21 cellular contexts compared by ENCODE assay signal in genomic region chr5:133079048-133079447, GRCh38. TPM values are rescaled to one million over a fixed set of nuclear protein-coding genes. Genes with fewer than 3 reads are reported as not detected.
DNase-seq lines count a peak whose midpoint lies in the region; ATAC-seq and TF ChIP-seq lines count a peak whose summit lies in the region.
"Had no signal": no experiment of that assay in that cellular context is flagged by ENCODE, and none has a peak within 500 bp of the region (broad histone marks: within the 10 kb centered on the region; RNA-seq: fewer than 3 reads in every experiment).

No MANE protein-coding gene starts in this region.

- no peaks in the 10 kb centered on the region for H3K27me3 ChIP-seq in lower lobe of right lung (ENCODE audit: low read depth)
- H3K27me3 ChIP-seq: cardiac muscle cell, ovary had no signal

- H3K36me3 ChIP-seq in lower lobe of right lung: peaks cover 73% of the 10 kb centered on the region
- H3K36me3 ChIP-seq: ovary had no signal

- H3K4me3 ChIP-seq in cardiac fibroblast (replicated peaks in 1 of 2; ENCODE audit: low read depth in 2 of 2, low read length in 2 of 2): no peak overlapping the region
- H3K4me3 ChIP-seq in lower lobe of right lung: no peak overlapping the region
- H3K4me3 ChIP-seq: cardiac muscle cell, ovary had no signal

- no peak overlapping the region for H3K27ac ChIP-seq in lower lobe of right lung
- H3K27ac ChIP-seq: C4-2B, cardiac muscle cell, ovary, VCaP had no signal

- no peaks in the 10 kb centered on the region for H3K4me1 ChIP-seq in lower lobe of right lung

- CTCF ChIA-PET in activated naive CD4-positive, alpha-beta T cell treated with anti-CD3 and anti-CD28 coated beads for 36 hours (lab: Charles Lee): interaction anchor here (0.6 kb wide), 1 partner anchor 194 kb away, joined by 3 read pairs; no protein-coding TSS in a partner anchor

- no peaks in the 10 kb centered on the region for H3K9me3 ChIP-seq in lower lobe of right lung
- H3K9me3 ChIP-seq: ovary had no signal

- peak overlapping the region; percentile 36 for H3K27ac Mint-ChIP-seq in activated naive CD4-positive, alpha-beta T cell treated with anti-CD3 and anti-CD28 coated beads for 36 hours
- peak overlapping the region in 1 of 2 donors; percentile 74 for H3K27ac Mint-ChIP-seq in activated naive CD4-positive, alpha-beta T cell treated with anti-CD3 and anti-CD28 coated beads, Interleukin-2, amount 50 U/mL, for 72 hours
- H3K27ac Mint-ChIP-seq in stimulated activated memory B cell treated with anti-CD40 and anti-IgM and Interleukin-4, amounts not matched to agents 10 μg/mL and 1 μg/mL and 100 μg/mL, for 72 hours: peak overlapping the region; percentile 22
- H3K27ac Mint-ChIP-seq in endothelial cell (ENCODE audit: unreplicated experiment): no peak overlapping the region
- H3K27ac Mint-ChIP-seq: nephron progenitor cell, type B pancreatic cell had no signal

- DNase-seq in activated naive CD4-positive, alpha-beta T cell treated with anti-CD3 and anti-CD28 coated beads for 36 hours: no peak
- DNase-seq in activated naive CD4-positive, alpha-beta T cell treated with anti-CD3 and anti-CD28 coated beads, Interleukin-2, amount 50 U/mL, for 72 hours (ENCODE audit: low spot score in 2 of 2): no peak
- peak; percentile 4 for DNase-seq in EH (ENCODE audit: low read depth)
- peak; percentile 2 to 21 for DNase-seq in cardiac fibroblast (ENCODE audit: low read depth in 2 of 2)
- DNase-seq in lower lobe of right lung: no peak
- no peak for DNase-seq in endothelial cell (ENCODE audit: low spot score)
- DNase-seq in globus pallidus (ENCODE audit: low spot score): no peak
- DNase-seq: aorta, glutamatergic neuron, HCEC 1CT, kidney, NCI-H1048, NCI-H1694, nephron progenitor cell, ovary had no signal

- no peaks in the 10 kb centered on the region for H3K27me3 Mint-ChIP-seq in activated naive CD4-positive, alpha-beta T cell treated with anti-CD3 and anti-CD28 coated beads for 36 hours (ENCODE audit: low read depth)
- no peaks in the 10 kb centered on the region for H3K27me3 Mint-ChIP-seq in stimulated activated memory B cell treated with anti-CD40 and anti-IgM and Interleukin-4, amounts not matched to agents 10 μg/mL and 1 μg/mL and 100 μg/mL, for 72 hours
- no peaks in the 10 kb centered on the region for H3K27me3 Mint-ChIP-seq in endothelial cell (ENCODE audit: unreplicated experiment)
- H3K27me3 Mint-ChIP-seq: type B pancreatic cell had no signal

- no peak for ATAC-seq in activated naive CD4-positive, alpha-beta T cell treated with anti-CD3 and anti-CD28 coated beads, Interleukin-2, amount 50 U/mL, for 72 hours
- no peak for ATAC-seq in stimulated activated memory B cell treated with anti-CD40 and anti-IgM and Interleukin-4, amounts not matched to agents 10 μg/mL and 1 μg/mL and 100 μg/mL, for 72 hours
- no peak for ATAC-seq in lower lobe of right lung
- ATAC-seq: Right ventricle myocardium inferior had no signal

- no peak overlapping the region for H3K4me3 Mint-ChIP-seq in activated naive CD4-positive, alpha-beta T cell treated with anti-CD3 and anti-CD28 coated beads for 36 hours
- H3K4me3 Mint-ChIP-seq in stimulated activated memory B cell treated with anti-CD40 and anti-IgM and Interleukin-4, amounts not matched to agents 10 μg/mL and 1 μg/mL and 100 μg/mL, for 72 hours: no peak overlapping the region
- H3K4me3 Mint-ChIP-seq in endothelial cell (ENCODE audit: unreplicated experiment): no peak overlapping the region
- H3K4me3 Mint-ChIP-seq: nephron progenitor cell, type B pancreatic cell had no signal

- intact Hi-C loops in activated naive CD4-positive, alpha-beta T cell treated with anti-CD3 and anti-CD28 coated beads for 36 hours (cut with micrococcal nuclease): no loop called here
- intact Hi-C loops in lower lobe of right lung (cut with DNase I): no loop called here

- TF ChIP-seq CTCF in cardiac fibroblast (IDR thresholded peaks at IDR 0.05; ENCODE audit: low read depth, low read length) (no peak), lower lobe of right lung (IDR thresholded peaks at IDR 0.05) (no peak), endothelial cell (IDR thresholded peaks at IDR 0.05; ENCODE audit: unreplicated experiment) (no peak)

- H3K4me1 Mint-ChIP-seq in activated naive CD4-positive, alpha-beta T cell treated with anti-CD3 and anti-CD28 coated beads for 36 hours (ENCODE audit: low read depth): peaks cover 27% of the 10 kb centered on the region
- peaks cover 20% of the 10 kb centered on the region for H3K4me1 Mint-ChIP-seq in stimulated activated memory B cell treated with anti-CD40 and anti-IgM and Interleukin-4, amounts not matched to agents 10 μg/mL and 1 μg/mL and 100 μg/mL, for 72 hours
- no peaks in the 10 kb centered on the region for H3K4me1 Mint-ChIP-seq in endothelial cell (ENCODE audit: unreplicated experiment)
- H3K4me1 Mint-ChIP-seq: nephron progenitor cell had no signal

- no peaks in the 10 kb centered on the region for H3K9me3 Mint-ChIP-seq in activated naive CD4-positive, alpha-beta T cell treated with anti-CD3 and anti-CD28 coated beads for 36 hours
- H3K9me3 Mint-ChIP-seq in activated naive CD4-positive, alpha-beta T cell treated with anti-CD3 and anti-CD28 coated beads, Interleukin-2, amount 50 U/mL, for 72 hours: no peaks in the 10 kb centered on the region
- no peaks in the 10 kb centered on the region for H3K9me3 Mint-ChIP-seq in stimulated activated memory B cell treated with anti-CD40 and anti-IgM and Interleukin-4, amounts not matched to agents 10 μg/mL and 1 μg/mL and 100 μg/mL, for 72 hours
- H3K9me3 Mint-ChIP-seq in endothelial cell (ENCODE audit: unreplicated experiment): no peaks in the 10 kb centered on the region
- H3K9me3 Mint-ChIP-seq: nephron progenitor cell, type B pancreatic cell had no signal

- peaks cover 37% of the 10 kb centered on the region for H3K36me3 Mint-ChIP-seq in activated naive CD4-positive, alpha-beta T cell treated with anti-CD3 and anti-CD28 coated beads for 36 hours (ENCODE audit: low read depth)
- H3K36me3 Mint-ChIP-seq in activated naive CD4-positive, alpha-beta T cell treated with anti-CD3 and anti-CD28 coated beads, Interleukin-2, amount 50 U/mL, for 72 hours: peaks cover 13 to 31% of the 10 kb centered on the region in 2 donors
- peaks cover 65% of the 10 kb centered on the region for H3K36me3 Mint-ChIP-seq in stimulated activated memory B cell treated with anti-CD40 and anti-IgM and Interleukin-4, amounts not matched to agents 10 μg/mL and 1 μg/mL and 100 μg/mL, for 72 hours
- H3K36me3 Mint-ChIP-seq in endothelial cell (ENCODE audit: low read depth, unreplicated experiment): peaks cover 8% of the 10 kb centered on the region

RNA-seq across cellular contexts. Expression of gene HSPA4, which starts 27.2 kb away (rescaled TPM):
- 100 to 1,000 TPM; 180 to 190 TPM for total RNA-seq in activated naive CD4-positive, alpha-beta T cell treated with anti-CD3 and anti-CD28 coated beads for 36 hours
- 100 to 1,000 TPM; 168 to 198 TPM for total RNA-seq in activated naive CD4-positive, alpha-beta T cell treated with anti-CD3 and anti-CD28 coated beads, Interleukin-2, amount 50 U/mL, for 72 hours
- total RNA-seq in lower lobe of right lung (66.0 TPM), endothelial cell (ENCODE audit: unreplicated experiment) (162 TPM)

RNA-seq across cellular contexts. Expression of gene ZCCHC10, which starts 52.7 kb away (rescaled TPM):
- 10 to 100 TPM; 23.5 to 27.0 TPM for total RNA-seq in activated naive CD4-positive, alpha-beta T cell treated with anti-CD3 and anti-CD28 coated beads for 36 hours
- total RNA-seq in activated naive CD4-positive, alpha-beta T cell treated with anti-CD3 and anti-CD28 coated beads, Interleukin-2, amount 50 U/mL, for 72 hours: 10 to 100 TPM; 24.9 to 34.8 TPM
- total RNA-seq in lower lobe of right lung: 18.5 TPM
- 33.0 TPM for total RNA-seq in endothelial cell (ENCODE audit: unreplicated experiment)

Comparison
In these comparisons a context has a peak if more than half of its experiments do, and no peak if none do; other contexts are left out.
1. DNase-seq: peak in EH (single experiment) and cardiac fibroblast (2 of 2); none in activated naive CD4-positive, alpha-beta T cell treated with anti-CD3 and anti-CD28 coated beads for 36 hours (single experiment), activated naive CD4-positive, alpha-beta T cell treated with anti-CD3 and anti-CD28 coated beads, Interleukin-2, amount 50 U/mL, for 72 hours (0 of 2), lower lobe of right lung (single experiment), endothelial cell (single experiment) and globus pallidus (single experiment).